13 cellular contexts compared by ENCODE assay signal in the genomic region with DNA sequence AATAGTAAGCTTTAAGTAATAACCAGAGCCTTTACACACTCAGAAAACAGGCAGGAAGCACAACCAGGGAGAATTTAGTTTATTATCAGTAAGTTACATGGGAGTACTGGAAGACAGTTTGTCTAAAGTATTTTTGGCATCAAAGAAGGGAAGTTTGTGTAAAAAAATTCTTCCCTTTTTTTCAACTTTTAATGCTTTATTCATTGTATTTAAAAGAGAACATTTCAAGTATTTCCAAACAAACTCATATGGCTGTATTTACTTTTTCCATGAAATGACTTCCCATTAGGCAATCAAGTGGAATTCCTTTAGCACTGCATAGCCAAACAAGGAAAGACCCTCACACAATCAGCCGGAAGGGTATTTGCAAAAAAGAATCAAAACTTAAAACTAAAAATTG. TPM values are rescaled to one million over a fixed set of nuclear protein-coding genes. Genes with fewer than 3 reads are reported as not detected.
DNase-seq lines count a peak whose midpoint lies in the region; ATAC-seq, FAIRE-seq and TF ChIP-seq lines count a peak whose summit lies in the region.
"Had no signal": no experiment of that assay in that cellular context is flagged by ENCODE, and none has a peak within 500 bp of the region (broad histone marks: within the 10 kb centered on the region; RNA-seq: fewer than 3 reads in every experiment).

No MANE protein-coding gene starts in this region.

- H3K27ac ChIP-seq in astrocyte (ENCODE audit: low read depth, low read length): peak overlapping the region; percentile 96
- H3K27ac ChIP-seq in vagina: peak overlapping the region; percentile 11
- H3K27ac ChIP-seq in WERI-Rb-1: no peak overlapping the region
- H3K27ac ChIP-seq: HL-60 had no signal

- no peak for TF ChIP-seq CTCF in astrocyte (IDR thresholded peaks at IDR 0.05; ENCODE audit: insufficient read depth, low read depth, low read length)
- no peak for TF ChIP-seq CTCF in vagina (IDR thresholded peaks at IDR 0.05)
- no peak for TF ChIP-seq CTCF in WERI-Rb-1 (IDR thresholded peaks at IDR 0.05; ENCODE audit: low read depth, low read length)
- no peak for TF ChIP-seq CTCF in D721Med (IDR thresholded peaks at IDR 0.05; ENCODE audit: insufficient read depth, missing control alignments)

- no peaks in the 10 kb centered on the region for H3K9me3 Mint-ChIP-seq in stimulated activated naive CD8-positive, alpha-beta T cell treated with anti-CD3 and anti-CD28 coated beads, Interleukin-15, Interleukin-2, amounts not matched to agents 100 ng/mL and 50 ng/mL, for 24 hours
- no peaks in the 10 kb centered on the region for H3K9me3 Mint-ChIP-seq in stimulated activated naive CD8-positive, alpha-beta T cell treated with anti-CD3 and anti-CD28 coated beads, Interleukin-15, amount 100 ng/mL, for 72 hours
- H3K9me3 Mint-ChIP-seq in astrocyte (ENCODE audit: unreplicated experiment): no peaks in the 10 kb centered on the region

- peaks cover 70% of the 10 kb centered on the region for H3K4me1 ChIP-seq in astrocyte (ENCODE audit: insufficient read depth, low read length)
- peaks cover 76% of the 10 kb centered on the region for H3K4me1 ChIP-seq in vagina

- intact Hi-C loops in vagina (cut with DNase I): no loop called here

- no peak overlapping the region for H3K4me2 ChIP-seq in astrocyte (ENCODE audit: low read length)

- no peaks in the 10 kb centered on the region for H3K27me3 Mint-ChIP-seq in stimulated activated naive CD8-positive, alpha-beta T cell treated with anti-CD3 and anti-CD28 coated beads, Interleukin-15, Interleukin-2, amounts not matched to agents 100 ng/mL and 50 ng/mL, for 24 hours
- H3K27me3 Mint-ChIP-seq in stimulated activated naive CD8-positive, alpha-beta T cell treated with anti-CD3 and anti-CD28 coated beads, Interleukin-15, amount 100 ng/mL, for 72 hours: no peaks in the 10 kb centered on the region
- H3K27me3 Mint-ChIP-seq in astrocyte (ENCODE audit: low read depth, unreplicated experiment): no peaks in the 10 kb centered on the region

- FAIRE-seq in astrocyte (lab: Jason Lieb, UNC): peak; percentile 79
- no peak for FAIRE-seq in D721Med (lab: Jason Lieb, UNC)

- TF ChIP-seq POLR2A in vagina (IDR thresholded peaks at IDR 0.05): no peak

- H2AFZ ChIP-seq in astrocyte (ENCODE audit: low read depth, low read length): no peak overlapping the region

- peaks cover 59% of the 10 kb centered on the region for H3K79me2 ChIP-seq in astrocyte (ENCODE audit: insufficient read depth, low read length)

- H3K9ac ChIP-seq in astrocyte (ENCODE audit: low read length): no peak overlapping the region

- H3K36me3 ChIP-seq in astrocyte (ENCODE audit: insufficient read depth, low read length) (peaks cover 2% of the 10 kb centered on the region), vagina (no peaks in the 10 kb centered on the region), WERI-Rb-1 (peaks cover 12% of the 10 kb centered on the region; the same call in 1 of the 2 replicates)

- no peak overlapping the region for H3K4me3 Mint-ChIP-seq in stimulated activated naive CD8-positive, alpha-beta T cell treated with anti-CD3 and anti-CD28 coated beads, Interleukin-15, Interleukin-2, amounts not matched to agents 100 ng/mL and 50 ng/mL, for 24 hours
- no peak overlapping the region for H3K4me3 Mint-ChIP-seq in stimulated activated naive CD8-positive, alpha-beta T cell treated with anti-CD3 and anti-CD28 coated beads, Interleukin-15, amount 100 ng/mL, for 72 hours
- H3K4me3 Mint-ChIP-seq in astrocyte (ENCODE audit: unreplicated experiment): no peak overlapping the region

- peak overlapping the region; percentile 84 for H3K27ac Mint-ChIP-seq in stimulated activated naive CD8-positive, alpha-beta T cell treated with anti-CD3 and anti-CD28 coated beads, Interleukin-15, Interleukin-2, amounts not matched to agents 100 ng/mL and 50 ng/mL, for 24 hours
- H3K27ac Mint-ChIP-seq in stimulated activated naive CD8-positive, alpha-beta T cell treated with anti-CD3 and anti-CD28 coated beads, Interleukin-15, amount 100 ng/mL, for 72 hours: no peak overlapping the region
- peak overlapping the region; percentile 72 for H3K27ac Mint-ChIP-seq in astrocyte (ENCODE audit: unreplicated experiment)

- ATAC-seq in stimulated activated naive CD8-positive, alpha-beta T cell treated with anti-CD3 and anti-CD28 coated beads, Interleukin-15, amount 100 ng/mL, for 72 hours: no peak

- H3K4me1 Mint-ChIP-seq in stimulated activated naive CD8-positive, alpha-beta T cell treated with anti-CD3 and anti-CD28 coated beads, Interleukin-15, Interleukin-2, amounts not matched to agents 100 ng/mL and 50 ng/mL, for 24 hours (ENCODE audit: low read depth): peaks cover 88% of the 10 kb centered on the region
- H3K4me1 Mint-ChIP-seq in stimulated activated naive CD8-positive, alpha-beta T cell treated with anti-CD3 and anti-CD28 coated beads, Interleukin-15, amount 100 ng/mL, for 72 hours: peaks cover 84% of the 10 kb centered on the region
- peaks cover 58% of the 10 kb centered on the region for H3K4me1 Mint-ChIP-seq in astrocyte (ENCODE audit: low read depth, unreplicated experiment)

- no peak overlapping the region for H3K4me3 ChIP-seq in astrocyte (ENCODE audit: insufficient read depth, low read depth, low read length)
- H3K4me3 ChIP-seq in vagina: no peak overlapping the region
- H3K4me3 ChIP-seq in WERI-Rb-1 (ENCODE audit: low read depth, low read length): no peak overlapping the region
- H3K4me3 ChIP-seq: testis had no signal

- H3K27me3 ChIP-seq in astrocyte (ENCODE audit: insufficient read depth, low read length) (no peaks in the 10 kb centered on the region), vagina (no peaks in the 10 kb centered on the region), WERI-Rb-1 (ENCODE audit: insufficient read depth, low read depth, severe bottlenecking) (no peaks in the 10 kb centered on the region)
- H3K27me3 ChIP-seq: testis had no signal

- peaks cover 46% of the 10 kb centered on the region for H3K36me3 Mint-ChIP-seq in stimulated activated naive CD8-positive, alpha-beta T cell treated with anti-CD3 and anti-CD28 coated beads, Interleukin-15, Interleukin-2, amounts not matched to agents 100 ng/mL and 50 ng/mL, for 24 hours (ENCODE audit: low read depth)
- H3K36me3 Mint-ChIP-seq in astrocyte (ENCODE audit: low read depth, unreplicated experiment): peaks cover 9% of the 10 kb centered on the region

- no peak for DNase-seq in stimulated activated naive CD8-positive, alpha-beta T cell treated with anti-CD3 and anti-CD28 coated beads, Interleukin-15, amount 100 ng/mL, for 72 hours
- DNase-seq in astrocyte (ENCODE audit: low read depth) (peak; percentile 53), glomerular endothelial cell (ENCODE audit: extremely low read depth, low read depth, low spot score) (peak; percentile 47), vagina (ENCODE audit: extremely low spot score in 2 of 2) (no peak), NCI-H774 (lab: John Stamatoyannopoulos, UW) (no peak), WERI-Rb-1 (no peak), D721Med (ENCODE audit: insufficient read length, low spot score) (no peak)
- DNase-seq: activated gamma-delta T cell treated with Interleukin-2 at 50 U/mL for 16 hours, Caco-2, NCI-H2227 treated with DMSO at 0.1 percent for 48 hours, testis had no signal

- H4K20me1 ChIP-seq in astrocyte (ENCODE audit: insufficient read depth, low read length): no peaks in the 10 kb centered on the region

- H3K9me3 ChIP-seq in astrocyte (ENCODE audit: insufficient read depth, low read depth, low read length) (no peaks in the 10 kb centered on the region), vagina (no peaks in the 10 kb centered on the region), WERI-Rb-1 (ENCODE audit: severe bottlenecking) (no peaks in the 10 kb centered on the region)
- H3K9me3 ChIP-seq: Caco-2, testis had no signal

RNA-seq across cellular contexts. Expression of a gene that starts 26.7 kb away (rescaled TPM):
- total RNA-seq in astrocyte (48.0 and 54.0 TPM in 2 replicates), glomerular endothelial cell (41.8 and 86.6 TPM in 2 replicates), vagina (67.8 TPM)

Comparison
In these comparisons a context has a peak if more than half of its experiments do, and no peak if none do; other contexts are left out.
1. H3K27ac Mint-ChIP-seq: peak in stimulated activated naive CD8-positive, alpha-beta T cell treated with anti-CD3 and anti-CD28 coated beads, Interleukin-15, Interleukin-2, amounts not matched to agents 100 ng/mL and 50 ng/mL, for 24 hours (single experiment) and astrocyte (single experiment); none in stimulated activated naive CD8-positive, alpha-beta T cell treated with anti-CD3 and anti-CD28 coated beads, Interleukin-15, amount 100 ng/mL, for 72 hours (0 of 2).
2. DNase-seq: peak in astrocyte (single experiment) and glomerular endothelial cell (single experiment); none in stimulated activated naive CD8-positive, alpha-beta T cell treated with anti-CD3 and anti-CD28 coated beads, Interleukin-15, amount 100 ng/mL, for 72 hours (0 of 2), vagina (0 of 2), NCI-H774 (single experiment), WERI-Rb-1 (single experiment) and D721Med (single experiment).